1 cellular context compared by ENCODE assay signal in the genomic region with DNA sequence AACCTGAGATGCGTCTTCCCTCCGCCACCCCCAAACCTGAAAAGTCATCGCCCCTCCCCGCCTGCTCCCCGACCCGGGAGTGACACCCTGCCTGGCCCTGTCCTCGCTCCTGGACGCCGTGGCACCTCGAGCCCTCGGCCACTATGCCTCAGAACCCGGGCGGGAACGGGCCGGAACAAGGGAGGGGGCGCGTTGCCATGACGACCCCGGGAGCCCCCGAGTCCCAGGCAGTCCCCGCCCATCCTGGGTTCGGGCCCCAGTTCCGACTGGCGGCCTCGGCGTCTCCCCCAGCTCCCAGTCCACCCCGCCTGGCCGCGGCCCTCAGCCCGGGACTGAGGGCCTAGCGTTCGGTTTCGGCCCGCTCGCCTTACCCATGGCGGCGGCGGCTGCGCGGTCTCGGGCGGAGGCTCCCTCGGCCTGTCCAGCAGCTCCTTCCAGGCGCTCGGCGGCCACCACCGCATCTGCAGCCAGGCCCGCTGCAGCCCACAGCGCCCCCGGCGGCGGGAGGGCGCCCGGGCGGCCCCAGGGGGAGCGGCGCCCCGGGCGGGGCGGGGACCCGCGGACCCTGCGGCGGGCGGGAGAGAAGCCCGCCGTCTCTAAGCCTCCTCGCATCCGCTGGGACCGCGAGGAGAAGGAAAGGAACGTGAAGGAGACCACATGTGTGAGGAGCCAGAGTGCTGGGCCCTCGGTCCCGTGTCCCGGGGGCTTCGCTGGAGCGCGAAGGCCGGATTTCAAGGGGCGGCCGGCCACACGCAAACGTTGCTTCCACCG.
A peak's percentile ranks its signal among the peaks of the same experiment; 100 is the strongest.
TF ChIP-seq lines count a peak whose summit lies in the region.

A gene with protein sequence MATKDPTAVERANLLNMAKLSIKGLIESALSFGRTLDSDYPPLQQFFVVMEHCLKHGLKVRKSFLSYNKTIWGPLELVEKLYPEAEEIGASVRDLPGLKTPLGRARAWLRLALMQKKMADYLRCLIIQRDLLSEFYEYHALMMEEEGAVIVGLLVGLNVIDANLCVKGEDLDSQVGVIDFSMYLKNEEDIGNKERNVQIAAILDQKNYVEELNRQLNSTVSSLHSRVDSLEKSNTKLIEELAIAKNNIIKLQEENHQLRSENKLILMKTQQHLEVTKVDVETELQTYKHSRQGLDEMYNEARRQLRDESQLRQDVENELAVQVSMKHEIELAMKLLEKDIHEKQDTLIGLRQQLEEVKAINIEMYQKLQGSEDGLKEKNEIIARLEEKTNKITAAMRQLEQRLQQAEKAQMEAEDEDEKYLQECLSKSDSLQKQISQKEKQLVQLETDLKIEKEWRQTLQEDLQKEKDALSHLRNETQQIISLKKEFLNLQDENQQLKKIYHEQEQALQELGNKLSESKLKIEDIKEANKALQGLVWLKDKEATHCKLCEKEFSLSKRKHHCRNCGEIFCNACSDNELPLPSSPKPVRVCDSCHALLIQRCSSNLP (minus strand): TSS at position 463 of the 771 bp plus-strand sequence. CDS start 88 bp downstream, at position 375.

TF ChIP-seq in SK-N-SH treated with all-trans-retinoic acid at 6 μM for 48 hours, 23 proteins besides CTCF, POLR2A, EP300 and RAD21 (continued from another document):
- TF ChIP-seq, protein P1, sequence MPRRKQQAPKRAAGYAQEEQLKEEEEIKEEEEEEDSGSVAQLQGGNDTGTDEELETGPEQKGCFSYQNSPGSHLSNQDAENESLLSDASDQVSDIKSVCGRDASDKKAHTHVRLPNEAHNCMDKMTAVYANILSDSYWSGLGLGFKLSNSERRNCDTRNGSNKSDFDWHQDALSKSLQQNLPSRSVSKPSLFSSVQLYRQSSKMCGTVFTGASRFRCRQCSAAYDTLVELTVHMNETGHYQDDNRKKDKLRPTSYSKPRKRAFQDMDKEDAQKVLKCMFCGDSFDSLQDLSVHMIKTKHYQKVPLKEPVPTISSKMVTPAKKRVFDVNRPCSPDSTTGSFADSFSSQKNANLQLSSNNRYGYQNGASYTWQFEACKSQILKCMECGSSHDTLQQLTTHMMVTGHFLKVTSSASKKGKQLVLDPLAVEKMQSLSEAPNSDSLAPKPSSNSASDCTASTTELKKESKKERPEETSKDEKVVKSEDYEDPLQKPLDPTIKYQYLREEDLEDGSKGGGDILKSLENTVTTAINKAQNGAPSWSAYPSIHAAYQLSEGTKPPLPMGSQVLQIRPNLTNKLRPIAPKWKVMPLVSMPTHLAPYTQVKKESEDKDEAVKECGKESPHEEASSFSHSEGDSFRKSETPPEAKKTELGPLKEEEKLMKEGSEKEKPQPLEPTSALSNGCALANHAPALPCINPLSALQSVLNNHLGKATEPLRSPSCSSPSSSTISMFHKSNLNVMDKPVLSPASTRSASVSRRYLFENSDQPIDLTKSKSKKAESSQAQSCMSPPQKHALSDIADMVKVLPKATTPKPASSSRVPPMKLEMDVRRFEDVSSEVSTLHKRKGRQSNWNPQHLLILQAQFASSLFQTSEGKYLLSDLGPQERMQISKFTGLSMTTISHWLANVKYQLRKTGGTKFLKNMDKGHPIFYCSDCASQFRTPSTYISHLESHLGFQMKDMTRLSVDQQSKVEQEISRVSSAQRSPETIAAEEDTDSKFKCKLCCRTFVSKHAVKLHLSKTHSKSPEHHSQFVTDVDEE (CRISPR knock-in tag; IDR thresholded peaks at IDR 0.05), result no peak
- TF ChIP-seq, protein P2, sequence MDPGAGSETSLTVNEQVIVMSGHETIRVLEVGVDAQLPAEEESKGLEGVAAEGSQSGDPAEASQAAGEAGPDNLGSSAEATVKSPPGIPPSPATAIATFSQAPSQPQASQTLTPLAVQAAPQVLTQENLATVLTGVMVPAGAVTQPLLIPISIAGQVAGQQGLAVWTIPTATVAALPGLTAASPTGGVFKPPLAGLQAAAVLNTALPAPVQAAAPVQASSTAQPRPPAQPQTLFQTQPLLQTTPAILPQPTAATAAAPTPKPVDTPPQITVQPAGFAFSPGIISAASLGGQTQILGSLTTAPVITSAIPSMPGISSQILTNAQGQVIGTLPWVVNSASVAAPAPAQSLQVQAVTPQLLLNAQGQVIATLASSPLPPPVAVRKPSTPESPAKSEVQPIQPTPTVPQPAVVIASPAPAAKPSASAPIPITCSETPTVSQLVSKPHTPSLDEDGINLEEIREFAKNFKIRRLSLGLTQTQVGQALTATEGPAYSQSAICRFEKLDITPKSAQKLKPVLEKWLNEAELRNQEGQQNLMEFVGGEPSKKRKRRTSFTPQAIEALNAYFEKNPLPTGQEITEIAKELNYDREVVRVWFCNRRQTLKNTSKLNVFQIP (CRISPR knock-in tag; IDR thresholded peaks at IDR 0.05; ENCODE audit: borderline replicate concordance, low read depth), result no peak
- TF ChIP-seq, protein P3, sequence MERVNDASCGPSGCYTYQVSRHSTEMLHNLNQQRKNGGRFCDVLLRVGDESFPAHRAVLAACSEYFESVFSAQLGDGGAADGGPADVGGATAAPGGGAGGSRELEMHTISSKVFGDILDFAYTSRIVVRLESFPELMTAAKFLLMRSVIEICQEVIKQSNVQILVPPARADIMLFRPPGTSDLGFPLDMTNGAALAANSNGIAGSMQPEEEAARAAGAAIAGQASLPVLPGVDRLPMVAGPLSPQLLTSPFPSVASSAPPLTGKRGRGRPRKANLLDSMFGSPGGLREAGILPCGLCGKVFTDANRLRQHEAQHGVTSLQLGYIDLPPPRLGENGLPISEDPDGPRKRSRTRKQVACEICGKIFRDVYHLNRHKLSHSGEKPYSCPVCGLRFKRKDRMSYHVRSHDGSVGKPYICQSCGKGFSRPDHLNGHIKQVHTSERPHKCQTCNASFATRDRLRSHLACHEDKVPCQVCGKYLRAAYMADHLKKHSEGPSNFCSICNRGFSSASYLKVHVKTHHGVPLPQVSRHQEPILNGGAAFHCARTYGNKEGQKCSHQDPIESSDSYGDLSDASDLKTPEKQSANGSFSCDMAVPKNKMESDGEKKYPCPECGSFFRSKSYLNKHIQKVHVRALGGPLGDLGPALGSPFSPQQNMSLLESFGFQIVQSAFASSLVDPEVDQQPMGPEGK (CRISPR knock-in tag; IDR thresholded peaks at IDR 0.05; ENCODE audit: borderline replicate concordance), result peak; percentile 87
- TF ChIP-seq, protein P4, sequence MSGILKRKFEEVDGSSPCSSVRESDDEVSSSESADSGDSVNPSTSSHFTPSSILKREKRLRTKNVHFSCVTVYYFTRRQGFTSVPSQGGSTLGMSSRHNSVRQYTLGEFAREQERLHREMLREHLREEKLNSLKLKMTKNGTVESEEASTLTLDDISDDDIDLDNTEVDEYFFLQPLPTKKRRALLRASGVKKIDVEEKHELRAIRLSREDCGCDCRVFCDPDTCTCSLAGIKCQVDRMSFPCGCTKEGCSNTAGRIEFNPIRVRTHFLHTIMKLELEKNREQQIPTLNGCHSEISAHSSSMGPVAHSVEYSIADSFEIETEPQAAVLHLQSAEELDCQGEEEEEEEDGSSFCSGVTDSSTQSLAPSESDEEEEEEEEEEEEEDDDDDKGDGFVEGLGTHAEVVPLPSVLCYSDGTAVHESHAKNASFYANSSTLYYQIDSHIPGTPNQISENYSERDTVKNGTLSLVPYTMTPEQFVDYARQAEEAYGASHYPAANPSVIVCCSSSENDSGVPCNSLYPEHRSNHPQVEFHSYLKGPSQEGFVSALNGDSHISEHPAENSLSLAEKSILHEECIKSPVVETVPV (CRISPR knock-in tag; IDR thresholded peaks at IDR 0.05), result no peak
